1 cellular context compared by ENCODE assay signal in the genomic region with DNA sequence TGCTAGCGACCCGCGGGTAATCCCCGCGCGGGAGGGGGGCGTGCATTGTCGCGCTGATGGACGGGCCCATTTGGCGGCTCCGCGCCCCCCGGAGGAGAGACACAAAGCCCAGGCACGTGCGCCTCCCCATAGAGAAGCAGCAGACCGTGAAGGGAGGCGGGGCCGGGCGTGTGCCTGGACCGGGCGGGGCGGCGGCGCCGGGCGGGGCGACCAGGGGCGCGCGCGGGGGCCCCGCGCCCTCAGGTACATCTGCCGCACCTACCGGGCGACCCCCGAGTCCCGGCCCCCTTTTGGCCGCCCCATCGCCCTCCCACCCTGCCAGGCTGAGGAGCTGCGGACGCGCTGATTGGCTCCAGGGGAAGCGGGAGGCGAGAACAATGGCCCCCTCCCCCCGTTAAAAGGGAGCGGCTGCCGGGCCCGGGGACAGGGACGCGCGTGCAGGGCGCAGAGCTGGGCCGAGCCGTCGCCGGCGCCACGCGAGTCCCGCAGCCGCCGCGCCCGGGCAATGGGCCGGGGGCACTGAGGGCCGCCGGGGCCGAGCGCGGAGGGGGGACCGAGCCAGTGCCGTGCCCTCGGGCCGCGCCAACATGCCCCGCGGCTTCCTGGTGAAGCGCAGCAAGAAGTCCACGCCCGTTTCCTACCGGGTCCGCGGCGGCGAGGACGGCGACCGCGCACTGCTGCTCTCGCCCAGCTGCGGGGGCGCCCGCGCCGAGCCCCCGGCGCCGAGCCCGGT.
TF ChIP-seq lines count a peak whose summit lies in the region.

A gene with protein sequence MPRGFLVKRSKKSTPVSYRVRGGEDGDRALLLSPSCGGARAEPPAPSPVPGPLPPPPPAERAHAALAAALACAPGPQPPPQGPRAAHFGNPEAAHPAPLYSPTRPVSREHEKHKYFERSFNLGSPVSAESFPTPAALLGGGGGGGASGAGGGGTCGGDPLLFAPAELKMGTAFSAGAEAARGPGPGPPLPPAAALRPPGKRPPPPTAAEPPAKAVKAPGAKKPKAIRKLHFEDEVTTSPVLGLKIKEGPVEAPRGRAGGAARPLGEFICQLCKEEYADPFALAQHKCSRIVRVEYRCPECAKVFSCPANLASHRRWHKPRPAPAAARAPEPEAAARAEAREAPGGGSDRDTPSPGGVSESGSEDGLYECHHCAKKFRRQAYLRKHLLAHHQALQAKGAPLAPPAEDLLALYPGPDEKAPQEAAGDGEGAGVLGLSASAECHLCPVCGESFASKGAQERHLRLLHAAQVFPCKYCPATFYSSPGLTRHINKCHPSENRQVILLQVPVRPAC (plus strand): TSS at position 424 of the 733 bp plus-strand sequence. CDS start 164 bp downstream, at position 588.

TF ChIP-seq in H1, 55 proteins besides CTCF, POLR2A, EP300 and RAD21 (continued from another document):
- TF ChIP-seq KDM4A (IDR thresholded peaks at IDR 0.05; ENCODE audit: low read depth, low read length, severe bottlenecking) = peak; percentile 31
- TF ChIP-seq TBP (IDR thresholded peaks at IDR 0.05; ENCODE audit: low read depth, low read length) = peak; percentile 55; the same call in 1 of the 2 replicates
- no peak for TF ChIP-seq NRF1 (IDR thresholded peaks at IDR 0.05; ENCODE audit: low read depth, low read length)
- TF ChIP-seq, protein P1, sequence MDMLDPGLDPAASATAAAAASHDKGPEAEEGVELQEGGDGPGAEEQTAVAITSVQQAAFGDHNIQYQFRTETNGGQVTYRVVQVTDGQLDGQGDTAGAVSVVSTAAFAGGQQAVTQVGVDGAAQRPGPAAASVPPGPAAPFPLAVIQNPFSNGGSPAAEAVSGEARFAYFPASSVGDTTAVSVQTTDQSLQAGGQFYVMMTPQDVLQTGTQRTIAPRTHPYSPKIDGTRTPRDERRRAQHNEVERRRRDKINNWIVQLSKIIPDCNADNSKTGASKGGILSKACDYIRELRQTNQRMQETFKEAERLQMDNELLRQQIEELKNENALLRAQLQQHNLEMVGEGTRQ (IDR thresholded peaks at IDR 0.05; ENCODE audit: low read length) = 0 out of 2 replicates have a peak, but pooled peaks have one; percentile 40
- TF ChIP-seq RXRA (IDR thresholded peaks at IDR 0.05; ENCODE audit: insufficient read depth, low read depth, low read length) = no peak
- 0 out of 2 replicates have a peak, but pooled peaks have one; percentile 11 for TF ChIP-seq TAF1 (IDR thresholded peaks at IDR 0.05; ENCODE audit: low read depth, low read length)
